In the genomic region with DNA sequence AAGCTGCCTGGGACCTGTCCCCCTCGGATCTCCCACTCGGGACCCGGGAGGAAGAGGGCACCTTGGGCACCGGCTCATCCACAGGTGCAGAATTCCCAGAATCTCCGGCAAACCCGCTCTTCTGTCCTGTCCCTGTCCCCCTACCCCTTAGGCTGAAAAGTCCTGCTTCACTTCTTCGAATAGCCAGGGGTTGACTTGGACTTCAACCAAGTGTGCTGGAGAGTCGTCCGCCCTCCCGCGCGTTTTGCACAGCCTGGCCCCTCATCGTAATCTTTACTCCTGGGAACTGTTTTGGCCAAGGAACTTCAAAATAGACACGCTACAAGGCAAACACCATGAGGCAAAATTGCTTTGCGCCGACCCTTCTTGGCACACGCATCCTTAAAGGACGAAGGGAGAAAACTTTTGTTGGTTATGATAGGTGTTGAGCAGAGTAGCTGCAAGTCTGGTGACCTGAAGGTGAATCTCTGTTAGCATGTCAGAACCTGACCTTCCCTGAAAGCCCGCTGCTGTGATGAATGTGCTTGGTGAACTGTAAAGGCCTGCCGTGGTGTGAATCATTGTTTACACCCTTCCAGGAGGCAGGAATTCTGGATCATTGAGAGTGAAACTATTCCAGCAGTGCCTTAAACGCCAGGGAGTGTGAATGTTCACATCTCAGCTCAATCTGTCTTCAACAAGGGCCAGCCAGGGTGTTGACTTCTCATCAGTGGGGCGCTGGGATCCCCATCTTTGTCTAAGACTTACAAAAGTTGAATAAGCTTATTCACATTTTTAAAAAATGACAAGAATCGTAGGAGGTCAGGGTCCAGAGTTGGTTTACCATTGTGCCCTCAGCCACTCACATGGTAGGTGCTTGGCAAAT, we compare ENCODE assay signal across 8 cellular contexts. TPM values are rescaled to one million over a fixed set of nuclear protein-coding genes. Genes with fewer than 3 reads are reported as not detected.
DNase-seq lines count a peak whose midpoint lies in the region; ATAC-seq and TF ChIP-seq lines count a peak whose summit lies in the region.

No MANE protein-coding gene starts in this region.

- H3K27ac ChIP-seq in cardiac muscle cell, result no peak overlapping the region
- H3K27ac ChIP-seq in OCI-LY7 (ENCODE audit: low read depth, low read length, poor library complexity, severe bottlenecking), result no peak overlapping the region
- H3K27ac ChIP-seq in prostate gland, result peak overlapping the region in 1 of 2 donors; percentile 26

- no peaks in the 10 kb centered on the region; the same call in 1 of the 2 replicates for H4K20me1 ChIP-seq in OCI-LY7 (ENCODE audit: insufficient read depth, low read length)

- H3K4me3 ChIP-seq in cardiac muscle cell (peak overlapping the region; percentile 45), OCI-LY7 (ENCODE audit: low read depth, low read length, poor library complexity, severe bottlenecking) (peak overlapping the region; percentile 82), fibroblast of pulmonary artery (replicated peaks; ENCODE audit: low read depth, low read length) (no peak overlapping the region), prostate gland (peak overlapping the region; percentile 38 to 46)

- BruUV-seq in OCI-LY7 (replicated peaks; lab: Mats Ljungman, UMichigan), result TSS peak; percentile 84

- ATAC-seq in GM21360 (IDR thresholded peaks at IDR 0.05; ENCODE audit: unreplicated experiment) (no peak), GM21529 (IDR thresholded peaks at IDR 0.05; ENCODE audit: unreplicated experiment) (no peak)

- H3K9me2 ChIP-seq in OCI-LY7 (ENCODE audit: insufficient read depth, low read length), result no peaks in the 10 kb centered on the region

- TF ChIP-seq POLR2A in prostate gland (IDR thresholded peaks at IDR 0.05), result no peak

- CTCF ChIA-PET in OCI-LY7 (lab: Charles Lee; ENCODE audit: unreplicated experiment), result interaction anchor here (0.6 kb wide), 1 partner anchor 199 kb away, joined by 5 read pairs; no protein-coding TSS in a partner anchor

- peaks cover 50% of the 10 kb centered on the region for H3K27me3 ChIP-seq in cardiac muscle cell
- no peaks in the 10 kb centered on the region for H3K27me3 ChIP-seq in prostate gland (replicated peaks; ENCODE audit: insufficient read depth)

- POLR2A ChIA-PET in OCI-LY7 (lab: Charles Lee), result interaction anchor here (0.6 to 2.0 kb wide), 7 partner anchors 32 to 82 kb away, joined by 3 to 11 read pairs (median 3); no protein-coding TSS in a partner anchor

- H3K36me3 ChIP-seq in cardiac muscle cell, result no peaks in the 10 kb centered on the region
- peaks cover 33% of the 10 kb centered on the region for H3K36me3 ChIP-seq in OCI-LY7 (ENCODE audit: insufficient read depth, low read length)
- no peaks in the 10 kb centered on the region for H3K36me3 ChIP-seq in prostate gland

- no peaks in the 10 kb centered on the region for H3K9me3 ChIP-seq in cardiac muscle cell (ENCODE audit: low read depth)
- H3K9me3 ChIP-seq in OCI-LY7 (ENCODE audit: low read length), result peaks cover 9% of the 10 kb centered on the region; the same call in 1 of the 2 replicates
- H3K9me3 ChIP-seq in prostate gland, result no peaks in the 10 kb centered on the region

- no peaks in the 10 kb centered on the region for H3K4me1 ChIP-seq in cardiac muscle cell (ENCODE audit: low read depth)
- H3K4me1 ChIP-seq in OCI-LY7 (ENCODE audit: insufficient read depth, low read length, poor library complexity, severe bottlenecking), result peaks cover 50% of the 10 kb centered on the region
- H3K4me1 ChIP-seq in prostate gland (replicated peaks), result no peaks in the 10 kb centered on the region

- H2AFZ ChIP-seq in OCI-LY7 (ENCODE audit: low read length), result peak overlapping the region; percentile 45; the same call in 1 of the 2 replicates

- intact Hi-C loops in cardiac septum (cut with DNase I), result no loop called here
- intact Hi-C loops in OCI-LY7 (cut with micrococcal nuclease; ENCODE audit: unreplicated experiment), result loop anchor here (10.0 kb wide), 1 partner anchor 657 kb away; a partner anchor contains a TSS
- intact Hi-C loops in prostate gland (cut with DNase I), result no loop called here

- peaks cover 39% of the 10 kb centered on the region for H3K79me2 ChIP-seq in OCI-LY7 (ENCODE audit: insufficient read depth, low read depth, low read length)

- TF ChIP-seq CTCF in cardiac muscle cell (IDR thresholded peaks at IDR 0.05; ENCODE audit: low read depth, low read length) (no peak), OCI-LY7 (conservative IDR thresholded peaks at IDR 0.05; ENCODE audit: low read length) (no peak), fibroblast of pulmonary artery (IDR thresholded peaks at IDR 0.05; ENCODE audit: low read length, missing control alignments) (no peak), prostate gland (IDR thresholded peaks at IDR 0.05) (no peak)

- WGBS in prostate gland, result 20% methylated on average over 23 of the region's 23 CpGs

- DNase-seq in cardiac muscle cell (ENCODE audit: low read depth in 1 of 2, low spot score in 1 of 2) (peak; percentile 2 to 15), cardiac septum (ENCODE audit: low spot score) (no peak), OCI-LY7 (ENCODE audit: low spot score) (no peak), fibroblast of pulmonary artery (ENCODE audit: low read depth) (peak; percentile 3), prostate gland (ENCODE audit: low spot score) (peak; percentile 29), NCI-H524 treated with DMSO at 0.1 percent for 48 hours (lab: John Stamatoyannopoulos, UW) (no peak)

- peak overlapping the region; percentile 85 for H3K4me2 ChIP-seq in OCI-LY7 (ENCODE audit: low read length)

RNA-seq across cellular contexts. Expression of a gene that starts 0.6 kb away (rescaled TPM):
- total RNA-seq in cardiac muscle cell, result 0.11 and 0.21 TPM in 2 replicates
- polyA plus RNA-seq in cardiac muscle cell, result 0.21 TPM in 1 of 2 replicates, not detected in the other
- total RNA-seq in cardiac septum, result 22.4 TPM
- total RNA-seq in OCI-LY7 (2014; rRNA removed; shearing (Covaris generic)), result 114 and 136 TPM in 2 replicates
- 115 and 120 TPM in 2 replicates for total RNA-seq in OCI-LY7 (2022)
- 10 to 100 TPM in 1 of 2 donors, 1 to 10 TPM in 1; 7.4 to 29.8 TPM for total RNA-seq in prostate gland

Comparison
In these comparisons a context has a peak if more than half of its experiments do, and no peak if none do; other contexts are left out.
1. DNase-seq: peak in cardiac muscle cell (2 of 2), fibroblast of pulmonary artery (single experiment) and prostate gland (single experiment); none in cardiac septum (single experiment), OCI-LY7 (single experiment) and NCI-H524 treated with DMSO at 0.1 percent for 48 hours (single experiment).